ENCODE assay signal across 8 cellular contexts in the genomic region with DNA sequence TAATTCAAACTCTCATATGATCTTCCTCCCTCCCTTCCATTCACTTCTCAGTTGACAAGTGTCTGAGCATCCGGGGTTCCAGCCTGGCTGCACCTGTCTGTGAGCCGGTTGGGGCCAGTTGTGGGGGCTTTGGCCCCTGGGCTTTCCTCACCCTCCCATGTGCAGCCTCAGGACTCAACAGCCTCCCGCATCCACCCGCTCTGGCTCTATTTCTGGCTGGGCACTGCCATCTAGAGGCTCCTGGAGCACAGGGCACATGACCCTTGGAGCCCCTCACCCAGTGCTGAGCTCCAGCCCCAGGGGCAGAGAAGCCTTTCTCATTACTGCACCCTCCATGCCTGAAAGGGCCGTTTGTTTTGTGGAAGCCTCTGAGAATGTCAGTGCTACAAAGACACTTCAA. TPM values are rescaled to one million over a fixed set of nuclear protein-coding genes. Genes with fewer than 3 reads are reported as not detected.
DNase-seq lines count a peak whose midpoint lies in the region; ATAC-seq and TF ChIP-seq lines count a peak whose summit lies in the region.

No MANE protein-coding gene starts in this region.

- no peaks in the 10 kb centered on the region for H3K9me2 ChIP-seq in GM23338 (ENCODE audit: insufficient read depth)

- no peaks in the 10 kb centered on the region for H3K79me2 ChIP-seq in DND-41 (ENCODE audit: insufficient read depth, low read length)
- H3K79me2 ChIP-seq in GM23338 (replicated peaks; ENCODE audit: insufficient read depth): peaks cover 5% of the 10 kb centered on the region

- peaks cover 4% of the 10 kb centered on the region; the same call in 1 of the 3 replicates for H3K36me3 Mint-ChIP-seq in GM23338 (ENCODE audit: low read depth)

- H3K4me1 ChIP-seq in DND-41 (ENCODE audit: insufficient read depth, low read length) (peaks cover 4% of the 10 kb centered on the region; the same call in 1 of the 2 replicates), GM23338 (ENCODE audit: insufficient read depth) (0 out of 2 replicates have a peak, but pooled peaks cover 7% of the 10 kb centered on the region), body of pancreas (peaks cover 5% of the 10 kb centered on the region)

- DNase-seq in DND-41 (peak; percentile 75), GM23338 (ENCODE audit: low spot score) (peak; percentile 87), NCI-H1092 (lab: John Stamatoyannopoulos, UW) (peak; percentile 44), T-helper 9 cell (peak; percentile 41), body of pancreas (peak; percentile 47 to 62 (median 54)), left colon (peak in 1 of 2 donors; percentile 65)
- DNase-seq in stimulated activated CD4-positive, alpha-beta T cell treated with anti-CD3 and anti-CD28 coated beads, TNF-alpha, amount 100 ng/mL, for 48 hours (ENCODE audit: low read depth in 3 of 3): peak; percentile 27 to 45 (median 41)

- no peaks in the 10 kb centered on the region; the same call in 2 of the 3 replicates for H3K9me3 Mint-ChIP-seq in GM23338

- H3K27ac Mint-ChIP-seq in GM23338: no peak overlapping the region

- H3K4me2 ChIP-seq in DND-41 (ENCODE audit: insufficient read depth, low read length): no peak overlapping the region
- no peak overlapping the region for H3K4me2 ChIP-seq in GM23338

- TF ChIP-seq POLR2A in body of pancreas (IDR thresholded peaks at IDR 0.05): no peak

- no peaks in the 10 kb centered on the region for H3K36me3 ChIP-seq in DND-41 (ENCODE audit: insufficient read depth, low read length)
- no peaks in the 10 kb centered on the region for H3K36me3 ChIP-seq in GM23338 (ENCODE audit: insufficient read depth)
- no peaks in the 10 kb centered on the region for H3K36me3 ChIP-seq in body of pancreas (replicated peaks in 1 of 2; ENCODE audit: insufficient read depth in 1 of 2, low read depth in 2 of 2)

- intact Hi-C loops in body of pancreas (cut with DNase I) (no loop called here), left colon (cut with DNase I, micrococcal nuclease) (no loop called here)

- no peak overlapping the region for H2AFZ ChIP-seq in DND-41 (ENCODE audit: low read depth, low read length)
- H2AFZ ChIP-seq in GM23338: no peak overlapping the region

- 0 out of 2 replicates have a peak, but pooled peaks cover 3% of the 10 kb centered on the region for H3F3A ChIP-seq in GM23338 (replicated peaks; ENCODE audit: low read depth)

- peaks cover 8% of the 10 kb centered on the region; the same call in 1 of the 2 replicates for H4K20me1 ChIP-seq in DND-41 (ENCODE audit: insufficient read depth, low read length)
- peaks cover 3% of the 10 kb centered on the region; the same call in 1 of the 2 replicates for H4K20me1 ChIP-seq in GM23338 (replicated peaks; ENCODE audit: insufficient read depth)

- H3K9ac ChIP-seq in DND-41 (ENCODE audit: low read depth, low read length): no peak overlapping the region

- H3K27ac ChIP-seq in DND-41 (ENCODE audit: low read length): no peak overlapping the region
- no peak overlapping the region for H3K27ac ChIP-seq in GM23338 (ENCODE audit: low read depth)
- no peak overlapping the region for H3K27ac ChIP-seq in body of pancreas

- H3K4me3 ChIP-seq in DND-41 (ENCODE audit: low read depth in 1 of 2, low read length in 2 of 2) (no peak overlapping the region), GM23338 (no peak overlapping the region), body of pancreas (no peak overlapping the region)

- no peak overlapping the region for H3K4me3 Mint-ChIP-seq in GM23338

- ATAC-seq in DND-41 (ENCODE audit: insufficient read depth, low read depth) (peak; percentile 92), GM23338 (peak; percentile 88), body of pancreas (peak; percentile 49), left colon (peak; percentile 76), HG03571 (IDR thresholded peaks at IDR 0.05; ENCODE audit: unreplicated experiment) (no peak)

- 18 to 33% methylated on average over 4 to 5 of the region's 5 CpGs for WGBS in body of pancreas, 2 donors

- peaks cover 8% of the 10 kb centered on the region for H3K27me3 Mint-ChIP-seq in GM23338 (ENCODE audit: insufficient read depth, low read depth, poor library complexity)

- peaks cover 19% of the 10 kb centered on the region for H3K4me1 Mint-ChIP-seq in GM23338

- H3K9me3 ChIP-seq in DND-41 (ENCODE audit: insufficient read depth, low read length, severe bottlenecking) (no peaks in the 10 kb centered on the region), body of pancreas (no peaks in the 10 kb centered on the region)

- H3K27me3 ChIP-seq in DND-41 (ENCODE audit: insufficient read depth, low read length, poor library complexity) (no peaks in the 10 kb centered on the region), GM23338 (ENCODE audit: insufficient read depth) (no peaks in the 10 kb centered on the region), body of pancreas (no peaks in the 10 kb centered on the region)

- TF ChIP-seq CTCF in DND-41 (IDR thresholded peaks at IDR 0.05; ENCODE audit: borderline replicate concordance, extremely low read depth, low read length, poor library complexity, severe bottlenecking) (peak; percentile 83), GM23338 (conservative IDR thresholded peaks at IDR 0.05; ENCODE audit: low read depth in 2 of 2) (peak; percentile 74 to 92), body of pancreas (IDR thresholded peaks at IDR 0.05) (peak in 6 of 7 experiments; percentile 38 to 57 (median 54))

TF ChIP-seq in GM23338, 12 proteins besides CTCF, POLR2A, EP300 and RAD21 (continues in another document):
- TF ChIP-seq CREB1 (CRISPR knock-in tag; IDR thresholded peaks at IDR 0.05; ENCODE audit: low read depth) (no peak), REST (IDR thresholded peaks at IDR 0.05; ENCODE audit: unreplicated experiment) (no peak)

RNA-seq across cellular contexts. Expression of gene HAPSTR1, which starts 43.3 kb away (rescaled TPM):
- total RNA-seq in GM23338 (2014; rRNA removed; shearing (Covaris generic)): 66.0 and 66.3 TPM in 2 replicates
- 8.1 and 9.5 TPM in 2 replicates for polyA plus RNA-seq in GM23338 (2016; fragmentation: Nextera tagmentation; extraction: Ambion mirVana)
- total RNA-seq in body of pancreas: 10 to 100 TPM; 31.9 to 32.6 TPM
- total RNA-seq in left colon: 10 to 100 TPM; 46.4 to 58.9 TPM
